1 cellular context compared by ENCODE assay signal in genomic region chr16:1781758-1782407, GRCh38.
TF ChIP-seq lines count a peak whose summit lies in the region.

No MANE protein-coding gene starts in this region.

TF ChIP-seq in SK-N-SH, 30 proteins besides CTCF, POLR2A, EP300 and RAD21 (continued from another document):
- TF ChIP-seq, protein P1, sequence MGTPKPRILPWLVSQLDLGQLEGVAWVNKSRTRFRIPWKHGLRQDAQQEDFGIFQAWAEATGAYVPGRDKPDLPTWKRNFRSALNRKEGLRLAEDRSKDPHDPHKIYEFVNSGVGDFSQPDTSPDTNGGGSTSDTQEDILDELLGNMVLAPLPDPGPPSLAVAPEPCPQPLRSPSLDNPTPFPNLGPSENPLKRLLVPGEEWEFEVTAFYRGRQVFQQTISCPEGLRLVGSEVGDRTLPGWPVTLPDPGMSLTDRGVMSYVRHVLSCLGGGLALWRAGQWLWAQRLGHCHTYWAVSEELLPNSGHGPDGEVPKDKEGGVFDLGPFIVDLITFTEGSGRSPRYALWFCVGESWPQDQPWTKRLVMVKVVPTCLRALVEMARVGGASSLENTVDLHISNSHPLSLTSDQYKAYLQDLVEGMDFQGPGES (IDR thresholded peaks at IDR 0.05; ENCODE audit: low read depth, low read length), result no peak
- TF ChIP-seq ELF1 (IDR thresholded peaks at IDR 0.05) (no peak), MXI1 (IDR thresholded peaks at IDR 0.05; ENCODE audit: low read depth, low read length) (no peak; the same call in 1 of the 2 replicates)
